9 cellular contexts compared by ENCODE assay signal in the genomic region with DNA sequence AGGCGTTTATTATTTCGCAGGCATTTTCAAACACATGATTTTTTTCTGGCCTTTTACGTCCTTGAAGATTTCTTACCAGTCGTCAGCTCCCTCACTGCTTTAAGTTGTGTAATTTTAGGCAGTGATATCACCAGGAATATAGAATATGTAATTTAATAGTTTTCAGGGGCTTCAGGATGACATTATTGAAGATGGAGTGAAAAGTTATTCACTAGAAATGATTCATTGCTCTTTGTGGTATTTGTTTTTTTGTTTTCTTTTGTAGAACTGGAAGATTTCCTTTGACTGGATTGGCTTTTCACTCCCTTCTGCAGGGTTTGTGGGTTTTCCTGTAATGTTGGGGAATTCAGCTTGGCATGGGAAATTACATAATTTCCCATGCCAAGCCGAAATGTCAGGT. TPM values are rescaled to one million over a fixed set of nuclear protein-coding genes. Genes with fewer than 3 reads are reported as not detected.
A peak's percentile ranks its signal among the peaks of the same experiment; 100 is the strongest.
DNase-seq lines count a peak whose midpoint lies in the region; ATAC-seq, FAIRE-seq and TF ChIP-seq lines count a peak whose summit lies in the region.
"Had no signal": no experiment of that assay in that cellular context is flagged by ENCODE, and none has a peak within 500 bp of the region (broad histone marks: within the 10 kb centered on the region; RNA-seq: fewer than 3 reads in every experiment).

No MANE protein-coding gene starts in this region.

- TF ChIP-seq CTCF in keratinocyte (optimal IDR thresholded peaks at IDR 0.05 in 1 of 3, IDR thresholded peaks at IDR 0.05 in 1 of 3, conservative IDR thresholded peaks at IDR 0.05 in 1 of 3; ENCODE audit: extremely low read depth in 1 of 3, insufficient read depth in 2 of 3, low read length in 3 of 3): no peak
- no peak for TF ChIP-seq CTCF in omental fat pad (IDR thresholded peaks at IDR 0.05)

- DNase-seq in keratinocyte (ENCODE audit: low read depth, low spot score) (no peak), omental fat pad (ENCODE audit: low spot score) (no peak), COLO829 (ENCODE audit: low spot score) (no peak), NCI-H446 treated with DMSO at 0.1 percent for 48 hours (lab: John Stamatoyannopoulos, UW) (no peak), AG08395 (ENCODE audit: low spot score) (no peak)
- DNase-seq: activated naive CD8-positive, alpha-beta T cell treated with anti-CD3 and anti-CD28 coated beads, Interleukin-2, amount 10 ng/mL, durations not matched to agents 7 days and 5 days had no signal

- H3K27me3 ChIP-seq in HUES64 (ENCODE audit: insufficient read depth, low read length) (peaks cover 45% of the 10 kb centered on the region), keratinocyte (ENCODE audit: control insufficient read depth, extremely low read depth, insufficient read depth, low read length) (no peaks in the 10 kb centered on the region), stomach smooth muscle (ENCODE audit: control insufficient read depth in 1 of 2, insufficient read depth in 2 of 2, low read length in 2 of 2) (no peaks in the 10 kb centered on the region)

- H3K4me1 ChIP-seq in HUES64 (ENCODE audit: insufficient read depth, low read length) (peaks cover 12% of the 10 kb centered on the region; the same call in 1 of the 2 replicates), keratinocyte (ENCODE audit: control insufficient read depth, extremely low read depth, insufficient read depth, low read length) (peaks cover 23% of the 10 kb centered on the region), stomach smooth muscle (ENCODE audit: control insufficient read depth, insufficient read depth, low read length) (peaks cover 24% of the 10 kb centered on the region)

- no peak overlapping the region for H3K9ac ChIP-seq in HUES64 (ENCODE audit: low read depth, low read length)
- H3K9ac ChIP-seq in keratinocyte (ENCODE audit: control insufficient read depth, extremely low read depth, insufficient read depth, low read length): peak overlapping the region; percentile 86
- peak overlapping the region; percentile 73 to 85 for H3K9ac ChIP-seq in stomach smooth muscle (ENCODE audit: low read length in 2 of 2)

- peak overlapping the region; percentile 99 for H3K4me2 ChIP-seq in keratinocyte (ENCODE audit: control insufficient read depth, extremely low read depth, insufficient read depth, low read depth, low read length)

- H3K9me3 ChIP-seq in HUES64 (ENCODE audit: insufficient read depth, low read depth, low read length): no peaks in the 10 kb centered on the region
- H3K9me3 ChIP-seq in keratinocyte (ENCODE audit: control insufficient read depth, low read depth, low read length): no peaks in the 10 kb centered on the region
- H3K9me3 ChIP-seq in stomach smooth muscle (ENCODE audit: control insufficient read depth in 2 of 2, low read length in 2 of 2): no peaks in the 10 kb centered on the region

- H3K4me3 ChIP-seq in HUES64 (ENCODE audit: low read length) (0 out of 2 replicates have a peak overlapping the region, but pooled peaks have one; percentile 96), keratinocyte (ENCODE audit: control insufficient read depth in 2 of 3, extremely low read depth in 1 of 3, insufficient read depth in 2 of 3, low read depth in 1 of 3, low read length in 3 of 3) (peak overlapping the region; percentile 53 to 99 (median 97)), stomach smooth muscle (ENCODE audit: low read length in 2 of 2) (peak overlapping the region; percentile 85 to 98)

- peaks cover 5% of the 10 kb centered on the region for H4K20me1 ChIP-seq in keratinocyte (ENCODE audit: control insufficient read depth, extremely low read depth, insufficient read depth, low read length)

- dilution Hi-C loops in keratinocyte (cut with MboI; ENCODE audit: extremely low pct_ligation_motif_present, low sequenced_read_pairs): no loop called here

- H2AFZ ChIP-seq in keratinocyte (ENCODE audit: control insufficient read depth, low read length): no peak overlapping the region

- no peaks in the 10 kb centered on the region for H3K9me1 ChIP-seq in keratinocyte (ENCODE audit: control insufficient read depth, extremely low read depth, insufficient read depth, low read length)

- ATAC-seq in omental fat pad (ENCODE audit: low FRiP score): no peak

- 96% methylated on average over 5 of the region's 5 CpGs for WGBS in HUES64

- FAIRE-seq in keratinocyte (lab: Jason Lieb, UNC): no peak

- no peaks in the 10 kb centered on the region for H3K36me3 ChIP-seq in HUES64 (ENCODE audit: insufficient read depth, low read length)
- H3K36me3 ChIP-seq in keratinocyte (ENCODE audit: control insufficient read depth in 2 of 2, extremely low read depth in 1 of 2, insufficient read depth in 2 of 2, low read length in 2 of 2): no peaks in the 10 kb centered on the region
- H3K36me3 ChIP-seq in stomach smooth muscle (ENCODE audit: control insufficient read depth in 2 of 2, insufficient read depth in 2 of 2, low read length in 2 of 2): no peaks in the 10 kb centered on the region

- H3K27ac ChIP-seq in HUES64 (ENCODE audit: low read depth, low read length): no peak overlapping the region
- H3K27ac ChIP-seq in angular gyrus (ENCODE audit: low read depth, low read length): peak overlapping the region; percentile 13
- H3K27ac ChIP-seq in keratinocyte (ENCODE audit: control insufficient read depth, insufficient read depth, low read length): peak overlapping the region; percentile 78
- H3K27ac ChIP-seq in stomach smooth muscle (ENCODE audit: low read length): no peak overlapping the region

- peaks cover 67% of the 10 kb centered on the region for H3K79me2 ChIP-seq in keratinocyte (ENCODE audit: control insufficient read depth, insufficient read depth, low read length)

RNA-seq across cellular contexts. Expression of a gene that starts 2.0 kb away (rescaled TPM):
- polyA plus RNA-seq in HUES64 (2013, experiment 1 of 2): 8.0 TPM
- 7.4 TPM for polyA plus RNA-seq in HUES64 (2013, experiment 2 of 2)
- 16.2 to 19.7 TPM (median 18.5 TPM) in 3 replicates for polyA plus RNA-seq in keratinocyte
- polyA plus RNA-seq in keratinocyte (2011; ENCODE audit: low read depth): 16.6 TPM
- 15.8 and 20.8 TPM in 2 replicates for polyA plus RNA-seq in keratinocyte (2011; cell fraction: cytosol; rRNA removed)
- polyA plus RNA-seq in keratinocyte (2011; cell fraction: nucleus; rRNA removed): 23.5 and 26.7 TPM in 2 replicates
- 15.0 and 22.8 TPM in 2 replicates for polyA plus RNA-seq in keratinocyte (2012; ENCODE audit: low replicate concordance)
- polyA minus RNA-seq in keratinocyte: 16.9 to 18.9 TPM (median 17.7 TPM) in 3 replicates
- 13.6 TPM for polyA minus RNA-seq in keratinocyte (2011; cell fraction: cytosol; rRNA and poly(A)+ RNA removed)
- polyA minus RNA-seq in keratinocyte (2011; cell fraction: nucleus; rRNA and poly(A)+ RNA removed): 15.6 and 22.0 TPM in 2 replicates
- 10 to 100 TPM; 10.7 to 13.5 (median 13.0) TPM for total RNA-seq in omental fat pad

Comparison
In these comparisons a context has a peak if more than half of its experiments do, and no peak if none do; other contexts are left out.
1. H3K27ac ChIP-seq: peak in angular gyrus (single experiment) and keratinocyte (single experiment); none in HUES64 (single experiment) and stomach smooth muscle (single experiment).
2. Peak in every context shown above with its lines, with median percentiles within 50 percentile points of each other: H3K4me3 ChIP-seq.